Comparison of ENCODE assay signal across 26 cellular contexts in the genomic region with DNA sequence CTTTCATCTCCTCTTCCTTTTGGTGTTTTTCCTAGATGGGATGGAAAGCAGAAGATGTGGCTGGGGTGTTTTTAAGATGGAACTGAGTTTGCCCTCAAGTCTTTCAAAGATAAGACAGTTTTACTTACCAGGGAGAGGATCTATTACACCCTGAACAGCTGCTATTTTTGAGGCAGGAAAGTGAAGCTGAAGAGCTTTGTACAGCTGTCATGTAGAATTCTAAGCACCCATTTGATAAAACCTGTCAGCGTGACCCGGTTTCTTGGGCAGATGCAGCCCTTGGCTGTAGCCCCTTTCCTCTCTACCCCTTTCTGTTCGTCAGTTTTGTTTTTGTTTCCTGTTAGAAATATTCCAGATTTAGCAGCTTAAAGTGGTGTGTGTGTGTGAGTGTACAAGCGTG. TPM values are rescaled to one million over a fixed set of nuclear protein-coding genes. Genes with fewer than 3 reads are reported as not detected.
A peak's percentile ranks its signal among the peaks of the same experiment; 100 is the strongest.
DNase-seq lines count a peak whose midpoint lies in the region; ATAC-seq and TF ChIP-seq lines count a peak whose summit lies in the region.
"Had no signal": no experiment of that assay in that cellular context is flagged by ENCODE, and none has a peak within 500 bp of the region (broad histone marks: within the 10 kb centered on the region; RNA-seq: fewer than 3 reads in every experiment).

No MANE protein-coding gene starts in this region.

- H3K9me3 ChIP-seq in neural progenitor cell (ENCODE audit: low read depth) = no peaks in the 10 kb centered on the region
- H3K9me3 ChIP-seq: adrenal gland, colonic mucosa, tibial nerve had no signal

- H3K27me3 ChIP-seq in neural progenitor cell = no peaks in the 10 kb centered on the region
- H3K27me3 ChIP-seq: adrenal gland, brain microvascular endothelial cell, colonic mucosa, foreskin keratinocyte, tibial nerve had no signal

- H3K9me3 Mint-ChIP-seq in neural progenitor cell = no peaks in the 10 kb centered on the region
- H3K9me3 Mint-ChIP-seq: T-helper 1 cell treated with Interleukin-12 subunit alpha and Interleukin-12 subunit beta and Interleukin-4 antibody, amounts not matched to agents 30 μg/mL and 1 μg/mL, for 36 hours had no signal

- DNase-seq in NCI-H1092 (lab: John Stamatoyannopoulos, UW) = peak; percentile 48
- peak; percentile 65 for DNase-seq in NCI-H510A treated with DMSO at 0.1 percent for 48 hours (lab: John Stamatoyannopoulos, UW)
- DNase-seq in SK-N-DZ (ENCODE audit: low spot score) = peak; percentile 61
- peak; percentile 14 for DNase-seq in neural progenitor cell (ENCODE audit: low spot score)
- DNase-seq in activated CD8-positive, alpha-beta memory T cell treated with anti-CD3 and anti-CD28 coated beads for 24 hours = no peak
- DNase-seq: activated CD4-positive, alpha-beta T cell treated with anti-CD3 and anti-CD28 coated beads for 36 hours; activated naive CD4-positive, alpha-beta T cell; activated T-cell treated with anti-CD3 and anti-CD28 coated beads, Interleukin-2, amount 50 U/mL, for 4 hours; adrenal gland; brain microvascular endothelial cell; colonic mucosa; effector memory CD4-positive, alpha-beta T cell; foreskin keratinocyte; GOT3; KBM-7; left colon; MM.1S; NCI-H146 had no signal

- no peak overlapping the region for H3K27ac ChIP-seq in neural progenitor cell
- H3K27ac ChIP-seq: adrenal gland, brain microvascular endothelial cell, colonic mucosa, foreskin keratinocyte, parathyroid adenoma, tibial nerve had no signal

- H3K27ac Mint-ChIP-seq in neural progenitor cell = peak overlapping the region; percentile 40
- H3K27ac Mint-ChIP-seq: activated CD4-positive, alpha-beta T cell treated with anti-CD3 and anti-CD28 coated beads for 36 hours; natural killer cell treated with Interleukin-12 subunit alpha and Interleukin-12 subunit beta and Interleukin-15 and Interleukin-18, amount 100 ng/mL, for 72 hours; T-helper 1 cell treated with Interleukin-12 subunit alpha and Interleukin-12 subunit beta and Interleukin-4 antibody, amounts not matched to agents 30 μg/mL and 1 μg/mL, for 36 hours had no signal

- TF ChIP-seq CTCF in neural progenitor cell (IDR thresholded peaks at IDR 0.05) = no peak

- no peak overlapping the region for H3K4me3 ChIP-seq in neural progenitor cell
- H3K4me3 ChIP-seq: adrenal gland, colonic mucosa, tibial nerve had no signal

- H3K36me3 Mint-ChIP-seq in neural progenitor cell = peaks cover 7% of the 10 kb centered on the region
- H3K36me3 Mint-ChIP-seq: natural killer cell treated with Interleukin-12 subunit alpha and Interleukin-12 subunit beta and Interleukin-15 and Interleukin-18, amount 100 ng/mL, for 72 hours had no signal

- H3F3A ChIP-seq in neural progenitor cell (ENCODE audit: low read depth) = no peaks in the 10 kb centered on the region

- no peak overlapping the region for H3K4me3 Mint-ChIP-seq in neural progenitor cell
- H3K4me3 Mint-ChIP-seq: activated CD4-positive, alpha-beta T cell treated with anti-CD3 and anti-CD28 coated beads for 36 hours; activated T-cell treated with anti-CD3 and anti-CD28 coated beads, Interleukin-2, amount 50 U/mL, for 4 hours; natural killer cell treated with Interleukin-12 subunit alpha and Interleukin-12 subunit beta and Interleukin-15 and Interleukin-18, amount 100 ng/mL, for 72 hours; T-helper 1 cell treated with Interleukin-12 subunit alpha and Interleukin-12 subunit beta and Interleukin-4 antibody, amounts not matched to agents 30 μg/mL and 1 μg/mL, for 36 hours had no signal

- H3K79me2 ChIP-seq in neural progenitor cell (ENCODE audit: low read depth) = no peaks in the 10 kb centered on the region
- H3K79me2 ChIP-seq: parathyroid adenoma had no signal

- no peaks in the 10 kb centered on the region for H3K36me3 ChIP-seq in neural progenitor cell
- H3K36me3 ChIP-seq: adrenal gland, brain microvascular endothelial cell, colonic mucosa, tibial nerve had no signal

- H3K4me1 ChIP-seq in neural progenitor cell = peaks cover 11% of the 10 kb centered on the region
- H3K4me1 ChIP-seq: adrenal gland, colonic mucosa, foreskin keratinocyte, parathyroid adenoma, tibial nerve had no signal

- H3K4me1 Mint-ChIP-seq in neural progenitor cell = peaks cover 9% of the 10 kb centered on the region
- H3K4me1 Mint-ChIP-seq: activated CD4-positive, alpha-beta T cell treated with anti-CD3 and anti-CD28 coated beads for 36 hours had no signal

- no peak overlapping the region for H3K4me2 ChIP-seq in neural progenitor cell

- H3K9ac ChIP-seq in neural progenitor cell = no peak overlapping the region
- H3K9ac ChIP-seq: parathyroid adenoma had no signal

- H2AFZ ChIP-seq in neural progenitor cell (replicated peaks) = no peak overlapping the region
- H2AFZ ChIP-seq: parathyroid adenoma had no signal

- H4K20me1 ChIP-seq in neural progenitor cell (ENCODE audit: low read depth) = no peaks in the 10 kb centered on the region

- H3K27me3 Mint-ChIP-seq in neural progenitor cell (ENCODE audit: insufficient read depth, low read depth) = peaks cover under 1% of the 10 kb centered on the region
- H3K27me3 Mint-ChIP-seq: natural killer cell treated with Interleukin-12 subunit alpha and Interleukin-12 subunit beta and Interleukin-15 and Interleukin-18, amount 100 ng/mL, for 72 hours had no signal

- ATAC-seq in HG03469 (IDR thresholded peaks at IDR 0.05; ENCODE audit: unreplicated experiment) (no peak), HG02938 (IDR thresholded peaks at IDR 0.05; ENCODE audit: unreplicated experiment) (no peak)
- ATAC-seq: activated CD4-positive, alpha-beta T cell treated with anti-CD3 and anti-CD28 coated beads for 36 hours; activated T-cell treated with anti-CD3 and anti-CD28 coated beads, Interleukin-2, amount 50 U/mL, for 4 hours; foreskin keratinocyte; left colon; natural killer cell treated with Interleukin-12 subunit alpha and Interleukin-12 subunit beta and Interleukin-15 and Interleukin-18, amount 100 ng/mL, for 72 hours; sciatic nerve had no signal

RNA-seq across cellular contexts. Expression of a gene that starts 35.2 kb away (rescaled TPM):
- polyA plus RNA-seq in SK-N-DZ (2014; cell fraction: cytosol; rRNA removed) = 8.7 and 9.5 TPM in 2 replicates
- polyA plus RNA-seq in SK-N-DZ (2014; cell fraction: nucleus; rRNA removed) = 8.3 and 13.9 TPM in 2 replicates
- 20.9 and 22.0 TPM in 2 replicates for total RNA-seq in neural progenitor cell (ENCODE audit: low replicate concordance)
- total RNA-seq: activated CD4-positive, alpha-beta T cell treated with anti-CD3 and anti-CD28 coated beads for 36 hours; natural killer cell treated with Interleukin-12 subunit alpha and Interleukin-12 subunit beta and Interleukin-15 and Interleukin-18, amount 100 ng/mL, for 72 hours; SK-MEL-5 had no signal
